14 cellular contexts compared by ENCODE assay signal in genomic region chr3:10524270-10524669, GRCh38. TPM values are rescaled to one million over a fixed set of nuclear protein-coding genes. Genes with fewer than 3 reads are reported as not detected.
DNase-seq lines count a peak whose midpoint lies in the region; ATAC-seq, FAIRE-seq and TF ChIP-seq lines count a peak whose summit lies in the region.
"Had no signal": no experiment of that assay in that cellular context is flagged by ENCODE, and none has a peak within 500 bp of the region (broad histone marks: within the 10 kb centered on the region; RNA-seq: fewer than 3 reads in every experiment).

No MANE protein-coding gene starts in this region.

- H3K9ac ChIP-seq in HepG2 (ENCODE audit: insufficient read depth, low read depth, low read length), result no peak overlapping the region
- H3K9ac ChIP-seq: BLaER1 treated with 17β-estradiol and CSF1 and Interleukin-3, amounts not matched to agents 10 nM and 100 nM; GM23248 had no signal

- WGBS in HepG2 (ENCODE audit: low lambda C conversion rate), result 50% methylated on average over 4 of the region's 7 CpGs
- WGBS in testis, 2 donors, result 90 to 93% methylated on average over 7 of the region's 7 CpGs

- TF ChIP-seq POLR2A in HepG2 (IDR thresholded peaks at IDR 0.05; ENCODE audit: insufficient read depth in 1 of 2, low read depth in 2 of 2, low read length in 2 of 2) (no peak), testis (IDR thresholded peaks at IDR 0.05) (no peak)

- in situ Hi-C loops in HepG2 (cut with HindIII; ENCODE audit: extremely low pct_ligation_motif_present, low pct_unique_long_range_greater_than_20kb), result no loop called here

- H3K27me3 ChIP-seq in HepG2 (ENCODE audit: control insufficient read depth in 1 of 2, insufficient read depth in 2 of 2, low read length in 2 of 2), result peaks cover 2 to 23% of the 10 kb centered on the region in 2 experiments; a peak in 2 of 5 replicates
- no peaks in the 10 kb centered on the region for H3K27me3 ChIP-seq in testis
- H3K27me3 ChIP-seq: BLaER1 treated with 17β-estradiol and CSF1 and Interleukin-3, amounts not matched to agents 10 nM and 100 nM had no signal

- H3K79me2 ChIP-seq in HepG2 (ENCODE audit: insufficient read depth, low read length), result no peaks in the 10 kb centered on the region

- no TSS peak for BruUV-seq in HepG2 (replicated peaks; lab: Mats Ljungman, UMichigan)

- no peak for TF ChIP-seq CTCF in coronary artery (IDR thresholded peaks at IDR 0.05)
- TF ChIP-seq CTCF in HepG2 (CRISPR knock-in tag; IDR thresholded peaks at IDR 0.05), result no peak
- TF ChIP-seq CTCF in testis (IDR thresholded peaks at IDR 0.05), result no peak

- ATAC-seq in HepG2, result no peak
- ATAC-seq in GM21825 (IDR thresholded peaks at IDR 0.05; ENCODE audit: unreplicated experiment), result no peak

- H3K4me1 ChIP-seq in HepG2 (ENCODE audit: insufficient read depth, low read length) (no peaks in the 10 kb centered on the region), testis (no peaks in the 10 kb centered on the region)

- no peaks in the 10 kb centered on the region for H4K20me1 ChIP-seq in HepG2 (ENCODE audit: insufficient read depth, low read length)

- POLR2A ChIA-PET in HepG2 (lab: Yijun Ruan, JAX), result no interaction called here

- no peak overlapping the region for H3K4me2 ChIP-seq in HepG2 (ENCODE audit: low read depth, low read length)
- H3K4me2 ChIP-seq: BLaER1 treated with 17β-estradiol and CSF1 and Interleukin-3, amounts not matched to agents 10 nM and 100 nM had no signal

- CTCF ChIA-PET in HepG2 (lab: Yijun Ruan, JAX; ENCODE audit: low intra/inter-chr PET ratio, low total read pairs), result no interaction called here

- no peak overlapping the region for H3K4me3 ChIP-seq in coronary artery
- H3K4me3 ChIP-seq in HepG2 (replicated peaks in 1 of 3; ENCODE audit: insufficient read depth in 1 of 3, low read depth in 2 of 3, low read length in 3 of 3), result no peak overlapping the region
- H3K4me3 ChIP-seq in testis, result no peak overlapping the region
- H3K4me3 ChIP-seq: BLaER1 treated with 17β-estradiol and CSF1 and Interleukin-3, amounts not matched to agents 10 nM and 100 nM; GM23248 had no signal

- FAIRE-seq in HepG2 (lab: Jason Lieb, UNC), result no peak

- H2AFZ ChIP-seq in HepG2 (ENCODE audit: low read length), result no peak overlapping the region
- H2AFZ ChIP-seq: GM23248 had no signal

- TF ChIP-seq RAD21 in HepG2 (CRISPR knock-in tag; IDR thresholded peaks at IDR 0.05), result no peak

- peak; percentile 33 for DNase-seq in activated CD8-positive, alpha-beta memory T cell treated with anti-CD3 and anti-CD28 coated beads for 24 hours
- DNase-seq in activated CD8-positive, alpha-beta memory T cell treated with anti-CD3 and anti-CD28 coated beads, Interleukin-2, amount 50 U/mL, for 4 hours, result no peak
- DNase-seq in coronary artery (ENCODE audit: low spot score) (peak; percentile 26), HepG2 (ENCODE audit: low spot score) (no peak), testis (peak; percentile 1), germinal center (ENCODE audit: low spot score) (no peak), SK-N-DZ (ENCODE audit: low spot score) (no peak)
- DNase-seq: 8988T; CD4-positive, CD25-positive, alpha-beta regulatory T cell; GF-D8; GM23248; H7 had no signal

- no peak overlapping the region for H3K27ac ChIP-seq in coronary artery
- H3K27ac ChIP-seq in HepG2 (ENCODE audit: extremely low read length, insufficient read depth, low read length), result no peak overlapping the region
- H3K27ac ChIP-seq in testis, result no peak overlapping the region
- H3K27ac ChIP-seq: BLaER1 treated with 17β-estradiol and CSF1 and Interleukin-3, amounts not matched to agents 10 nM and 100 nM; GM23248 had no signal

- H3K36me3 ChIP-seq in HepG2 (replicated peaks in 1 of 2; ENCODE audit: control insufficient read depth in 1 of 2, insufficient read depth in 2 of 2, low read length in 2 of 2) (no peaks in the 10 kb centered on the region), testis (ENCODE audit: low read depth, missing control alignments) (no peaks in the 10 kb centered on the region)
- H3K36me3 ChIP-seq: BLaER1 treated with 17β-estradiol and CSF1 and Interleukin-3, amounts not matched to agents 10 nM and 100 nM had no signal

- no peak for TF ChIP-seq EP300 in HepG2 (IDR thresholded peaks at IDR 0.05; ENCODE audit: low read depth in 2 of 2, low read length in 2 of 2)
- TF ChIP-seq EP300 in HepG2 (CRISPR knock-in tag; IDR thresholded peaks at IDR 0.05; ENCODE audit: borderline replicate concordance), result no peak

- intact Hi-C loops in HepG2 (cut with micrococcal nuclease; ENCODE audit: unreplicated experiment), result no loop called here
- intact Hi-C loops in testis (cut with DNase I; ENCODE audit: low total_unique reads), result no loop called here

- H3K9me3 ChIP-seq in HepG2 (ENCODE audit: low read length) (no peaks in the 10 kb centered on the region), testis (no peaks in the 10 kb centered on the region)
- H3K9me3 ChIP-seq: BLaER1 treated with 17β-estradiol and CSF1 and Interleukin-3, amounts not matched to agents 10 nM and 100 nM had no signal

TF ChIP-seq in HepG2, 621 proteins besides CTCF, POLR2A, EP300 and RAD21:
- TF ChIP-seq MXD3 (CRISPR knock-in tag; IDR thresholded peaks at IDR 0.05) (no peak), ZNF629 (CRISPR knock-in tag; conservative IDR thresholded peaks at IDR 0.05) (peak; percentile 77)
TF ChIP-seq in HepG2: peak in this region for 1.

RNA-seq across cellular contexts. Expression of gene ATP2B2, which starts 18.9 kb away (rescaled TPM):
- total RNA-seq in HepG2 (2016; rRNA removed; fragmentation: Illumina TruSeq; extraction: Trizol), result 1.1 and 1.5 TPM in 2 replicates
- total RNA-seq in HepG2 (2016; cell fraction: cytosol; rRNA removed; fragmentation: Illumina TruSeq; extraction: Trizol; ENCODE audit: low read depth), result 0.30 and 0.35 TPM in 2 replicates
- total RNA-seq in HepG2 (2016; cell fraction: insoluble cytoplasmic fraction; rRNA removed; fragmentation: Illumina TruSeq; extraction: Trizol), result 0.62 and 1.7 TPM in 2 replicates
- total RNA-seq in HepG2 (2016; cell fraction: membrane; rRNA removed; fragmentation: Illumina TruSeq; extraction: Trizol), result 1.3 and 1.6 TPM in 2 replicates
- 2.9 and 3.0 TPM in 2 replicates for total RNA-seq in HepG2 (2016; cell fraction: nucleus; rRNA removed; fragmentation: Illumina TruSeq; extraction: Trizol)
- 2.3 and 4.0 TPM in 2 replicates for polyA plus RNA-seq in HepG2 (2011; rRNA removed)
- polyA plus RNA-seq in HepG2 (2011; cell fraction: cytosol; rRNA removed), result 1.5 and 2.5 TPM in 2 replicates
- polyA plus RNA-seq in HepG2 (2011; cell fraction: nucleus; rRNA removed), result 8.9 and 11.7 TPM in 2 replicates
- 5.0 and 8.8 TPM in 2 replicates for polyA plus RNA-seq in HepG2 (2012)
- 0.29 and 0.54 TPM in 2 replicates for polyA plus RNA-seq in HepG2 (2016; cell fraction: cytosol; fragmentation: Illumina TruSeq; extraction: Trizol; ENCODE audit: low read depth)
- polyA plus RNA-seq in HepG2 (2016; cell fraction: insoluble cytoplasmic fraction; fragmentation: Illumina TruSeq; extraction: Trizol; ENCODE audit: low read depth), result 0.86 and 1.1 TPM in 2 replicates
- 0.66 and 0.84 TPM in 2 replicates for polyA plus RNA-seq in HepG2 (2016; cell fraction: membrane; fragmentation: Illumina TruSeq; extraction: Trizol; ENCODE audit: low read depth)
- 2.6 and 4.2 TPM in 2 replicates for polyA plus RNA-seq in HepG2 (2016; cell fraction: nucleus; fragmentation: Illumina TruSeq; extraction: Trizol; ENCODE audit: insufficient read depth, low read depth)
- 5.2 TPM in 1 of 2 replicates, not detected in the other for polyA minus RNA-seq in HepG2 (2011; rRNA and poly(A)+ RNA removed; ENCODE audit: low replicate concordance)
- polyA minus RNA-seq in HepG2 (2011; cell fraction: cytosol; rRNA and poly(A)+ RNA removed), result 1.8 and 4.1 TPM in 2 replicates
- 9.0 and 11.7 TPM in 2 replicates for polyA minus RNA-seq in HepG2 (2011; cell fraction: nucleus; rRNA and poly(A)+ RNA removed)
- total RNA-seq in testis, result 1 to 10 TPM; 1.8 to 2.9 TPM
- 1.1 TPM for polyA plus RNA-seq in testis (ENCODE audit: insufficient read depth, low read depth, low replicate concordance)
- polyA plus RNA-seq in SK-N-DZ (2014; cell fraction: cytosol; rRNA removed), result not detected in 2 replicates
- polyA plus RNA-seq in SK-N-DZ (2014; cell fraction: nucleus; rRNA removed), result not detected in 2 replicates
- total RNA-seq: CD4-positive, CD25-positive, alpha-beta regulatory T cell; GM23248 had no signal
- polyA plus RNA-seq: GM23248 had no signal

Comparison
In these comparisons a context has a peak if more than half of its experiments do, and no peak if none do; other contexts are left out.
1. DNase-seq: peak in activated CD8-positive, alpha-beta memory T cell treated with anti-CD3 and anti-CD28 coated beads for 24 hours (single experiment), coronary artery (single experiment) and testis (single experiment); none in activated CD8-positive, alpha-beta memory T cell treated with anti-CD3 and anti-CD28 coated beads, Interleukin-2, amount 50 U/mL, for 4 hours (single experiment), HepG2 (single experiment), germinal center (single experiment) and SK-N-DZ (single experiment).